ENCODE assay signal across 11 cellular contexts in the genomic region with DNA sequence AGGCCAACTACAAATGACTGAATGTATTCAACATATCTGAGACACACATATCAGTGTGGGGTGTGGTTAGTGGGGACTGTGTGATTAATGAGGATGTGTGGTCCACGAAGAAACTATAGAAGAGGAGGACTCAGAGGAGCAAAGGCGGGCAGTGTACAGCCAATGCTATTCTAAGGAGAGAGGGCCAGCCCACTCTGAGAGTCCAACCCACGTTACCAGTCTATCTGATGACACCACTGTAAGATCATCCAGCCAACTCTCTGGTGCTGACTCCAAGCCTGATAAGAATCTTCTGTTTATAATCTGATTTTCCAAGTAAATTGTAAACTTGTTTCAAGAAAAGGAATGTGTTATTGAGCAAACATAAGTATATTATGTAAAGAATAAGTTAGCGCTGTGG.
DNase-seq lines count a peak whose midpoint lies in the region; ATAC-seq, FAIRE-seq and TF ChIP-seq lines count a peak whose summit lies in the region.
"Had no signal": no experiment of that assay in that cellular context is flagged by ENCODE, and none has a peak within 500 bp of the region (broad histone marks: within the 10 kb centered on the region; RNA-seq: fewer than 3 reads in every experiment).

No MANE protein-coding gene starts in this region.

- H3K9me3 Mint-ChIP-seq in activated naive CD4-positive, alpha-beta T cell treated with anti-CD3 and anti-CD28 coated beads, Interleukin-2, amount 50 U/mL, for 24 hours: no peaks in the 10 kb centered on the region
- no peaks in the 10 kb centered on the region for H3K9me3 Mint-ChIP-seq in stimulated activated effector memory CD8-positive, alpha-beta T cell treated with anti-CD3 and anti-CD28 coated beads, Interleukin-12 subunit alpha, Interleukin-12 subunit beta, amount 100 ng/mL, for 72 hours
- H3K9me3 Mint-ChIP-seq: activated T-helper 17 cell treated with anti-CD3 and anti-CD28 coated beads, Interleukin-2, amount 50 U/mL, for 72 hours; endodermal cell had no signal

- H3K4me1 Mint-ChIP-seq in activated naive CD4-positive, alpha-beta T cell treated with anti-CD3 and anti-CD28 coated beads, Interleukin-2, amount 50 U/mL, for 24 hours: peaks cover 21% of the 10 kb centered on the region
- H3K4me1 Mint-ChIP-seq in stimulated activated effector memory CD8-positive, alpha-beta T cell treated with anti-CD3 and anti-CD28 coated beads, Interleukin-12 subunit alpha, Interleukin-12 subunit beta, amount 100 ng/mL, for 72 hours: peaks cover 19% of the 10 kb centered on the region

- in situ Hi-C loops in T47D (cut with HindIII; ENCODE audit: low pct_unique_long_range_greater_than_20kb, low sequenced_read_pairs): no loop called here

- no peaks in the 10 kb centered on the region for H3K27me3 Mint-ChIP-seq in activated naive CD4-positive, alpha-beta T cell treated with anti-CD3 and anti-CD28 coated beads, Interleukin-2, amount 50 U/mL, for 24 hours
- H3K27me3 Mint-ChIP-seq: activated T-helper 17 cell treated with anti-CD3 and anti-CD28 coated beads, Interleukin-2, amount 50 U/mL, for 72 hours had no signal

- H3K27ac Mint-ChIP-seq in activated naive CD4-positive, alpha-beta T cell treated with anti-CD3 and anti-CD28 coated beads, Interleukin-2, amount 50 U/mL, for 24 hours: peak overlapping the region; percentile 62
- peak overlapping the region; percentile 0 for H3K27ac Mint-ChIP-seq in stimulated activated effector memory CD8-positive, alpha-beta T cell treated with anti-CD3 and anti-CD28 coated beads, Interleukin-12 subunit alpha, Interleukin-12 subunit beta, amount 100 ng/mL, for 72 hours
- H3K27ac Mint-ChIP-seq: activated T-helper 17 cell treated with anti-CD3 and anti-CD28 coated beads, Interleukin-2, amount 50 U/mL, for 72 hours; endodermal cell had no signal

- H3K36me3 Mint-ChIP-seq in activated naive CD4-positive, alpha-beta T cell treated with anti-CD3 and anti-CD28 coated beads, Interleukin-2, amount 50 U/mL, for 24 hours: no peaks in the 10 kb centered on the region
- peaks cover 11% of the 10 kb centered on the region for H3K36me3 Mint-ChIP-seq in stimulated activated effector memory CD8-positive, alpha-beta T cell treated with anti-CD3 and anti-CD28 coated beads, Interleukin-12 subunit alpha, Interleukin-12 subunit beta, amount 100 ng/mL, for 72 hours

- no peak overlapping the region for H3K4me3 Mint-ChIP-seq in activated naive CD4-positive, alpha-beta T cell treated with anti-CD3 and anti-CD28 coated beads, Interleukin-2, amount 50 U/mL, for 24 hours
- no peak overlapping the region for H3K4me3 Mint-ChIP-seq in stimulated activated effector memory CD8-positive, alpha-beta T cell treated with anti-CD3 and anti-CD28 coated beads, Interleukin-12 subunit alpha, Interleukin-12 subunit beta, amount 100 ng/mL, for 72 hours
- H3K4me3 Mint-ChIP-seq: activated T-helper 17 cell treated with anti-CD3 and anti-CD28 coated beads, Interleukin-2, amount 50 U/mL, for 72 hours; endodermal cell had no signal

- no peak for FAIRE-seq in D721Med (lab: Jason Lieb, UNC)

- TF ChIP-seq CTCF in D721Med (IDR thresholded peaks at IDR 0.05; ENCODE audit: insufficient read depth, missing control alignments): no peak

- no peak for DNase-seq in activated naive CD4-positive, alpha-beta T cell treated with anti-CD3 and anti-CD28 coated beads, Interleukin-2, amount 50 U/mL, for 16 hours
- DNase-seq in NCI-H2107 treated with DMSO at 0.1 percent for 48 hours (lab: John Stamatoyannopoulos, UW; ENCODE audit: unreplicated experiment): peak; percentile 87
- peak; percentile 35 to 74 for DNase-seq in T47D (ENCODE audit: low read depth in 1 of 2, low spot score in 1 of 2)
- no peak for DNase-seq in stimulated activated effector memory CD8-positive, alpha-beta T cell treated with anti-CD3 and anti-CD28 coated beads, Interleukin-12 subunit alpha, Interleukin-12 subunit beta, amount 100 ng/mL, for 72 hours (ENCODE audit: low spot score in 2 of 2)
- no peak for DNase-seq in D721Med (ENCODE audit: insufficient read length, low spot score)
- DNase-seq: endodermal cell, NCI-H1092 treated with DMSO at 0.1 percent for 48 hours had no signal

- peak; percentile 39 for ATAC-seq in stimulated activated effector memory CD8-positive, alpha-beta T cell treated with anti-CD3 and anti-CD28 coated beads, Interleukin-12 subunit alpha, Interleukin-12 subunit beta, amount 100 ng/mL, for 72 hours
- ATAC-seq in GM21526 (IDR thresholded peaks at IDR 0.05; ENCODE audit: low FRiP score, unreplicated experiment) (no peak), HG02970 (IDR thresholded peaks at IDR 0.05; ENCODE audit: low FRiP score, unreplicated experiment) (no peak)
- ATAC-seq: activated T-helper 17 cell treated with anti-CD3 and anti-CD28 coated beads, Interleukin-2, amount 50 U/mL, for 72 hours had no signal

Comparison
In these comparisons a context has a peak if more than half of its experiments do, and no peak if none do; other contexts are left out.
1. DNase-seq: peak in NCI-H2107 treated with DMSO at 0.1 percent for 48 hours (single experiment) and T47D (2 of 2); none in activated naive CD4-positive, alpha-beta T cell treated with anti-CD3 and anti-CD28 coated beads, Interleukin-2, amount 50 U/mL, for 16 hours (single experiment), stimulated activated effector memory CD8-positive, alpha-beta T cell treated with anti-CD3 and anti-CD28 coated beads, Interleukin-12 subunit alpha, Interleukin-12 subunit beta, amount 100 ng/mL, for 72 hours (0 of 2) and D721Med (single experiment).